Comparison of ENCODE assay signal across 26 cellular contexts in genomic region chr1:207152792-207153434, GRCh38. TPM values are rescaled to one million over a fixed set of nuclear protein-coding genes. Genes with fewer than 3 reads are reported as not detected.
A peak's percentile ranks its signal among the peaks of the same experiment; 100 is the strongest.
DNase-seq lines count a peak whose midpoint lies in the region; ATAC-seq, FAIRE-seq and TF ChIP-seq lines count a peak whose summit lies in the region.
"Had no signal": no experiment of that assay in that cellular context is flagged by ENCODE, and none has a peak within 500 bp of the region (broad histone marks: within the 10 kb centered on the region; RNA-seq: fewer than 3 reads in every experiment).

No MANE protein-coding gene starts in this region.

- H2AFZ ChIP-seq in H1 (ENCODE audit: low read length) = peak overlapping the region; percentile 52; the same call in 1 of the 2 replicates
- no peak overlapping the region for H2AFZ ChIP-seq in neural progenitor cell (replicated peaks)

- no peak overlapping the region for H2BK20ac ChIP-seq in H1 (ENCODE audit: low read length)

- no peaks in the 10 kb centered on the region for H3K79me2 ChIP-seq in H1 (ENCODE audit: control insufficient read depth in 1 of 2, insufficient read depth in 2 of 2, low read length in 2 of 2)
- no peaks in the 10 kb centered on the region for H3K79me2 ChIP-seq in neural progenitor cell (ENCODE audit: low read depth)

- POLR2A ChIA-PET in H1 (lab: Charles Lee; ENCODE audit: partially characterized antibody) = no interaction called here

- H3K27me3 ChIP-seq in H1 (replicated peaks in 1 of 4; ENCODE audit: control insufficient read depth in 3 of 4, extremely low read depth in 1 of 4, insufficient read depth in 3 of 4, low read length in 3 of 4) (no peaks in the 10 kb centered on the region), neural progenitor cell (no peaks in the 10 kb centered on the region)
- H3K27me3 ChIP-seq: Peyer's patch had no signal

- no peak overlapping the region for H4K5ac ChIP-seq in H1 (ENCODE audit: insufficient read length, low read depth, low read length)

- CTCF ChIA-PET in H1 (lab: Charles Lee; ENCODE audit: partially characterized antibody) = no interaction called here

- no peaks in the 10 kb centered on the region for H3K23me2 ChIP-seq in H1 (ENCODE audit: low read depth, low read length)

- no peak overlapping the region for H3K4me3 ChIP-seq in H1 (ENCODE audit: extremely low read depth in 1 of 4, insufficient read depth in 2 of 4, low read depth in 3 of 4, low read length in 4 of 4)
- no peak overlapping the region for H3K4me3 ChIP-seq in neural progenitor cell
- H3K4me3 ChIP-seq: Peyer's patch had no signal

- no peak for TF ChIP-seq POLR2A in H1 (IDR thresholded peaks at IDR 0.05; ENCODE audit: control extremely low read depth in 1 of 2, low read depth in 2 of 2, low read length in 2 of 2)

- no peak for TF ChIP-seq EP300 in H1 (IDR thresholded peaks at IDR 0.05; ENCODE audit: borderline replicate concordance in 1 of 2, low read depth in 2 of 2, low read length in 2 of 2)

- no peak overlapping the region for H4K8ac ChIP-seq in H1 (ENCODE audit: extremely low read depth, insufficient read depth, low read length)

- no peak overlapping the region for H2AK5ac ChIP-seq in H1 (ENCODE audit: low read depth, low read length)

- no peak overlapping the region for H2BK5ac ChIP-seq in H1 (ENCODE audit: low read depth, low read length)

- TF ChIP-seq CTCF in H1 (IDR thresholded peaks at IDR 0.05; ENCODE audit: control extremely low read depth in 1 of 3, insufficient read depth in 1 of 3, low read depth in 1 of 3, low read length in 3 of 3) (no peak), neural progenitor cell (IDR thresholded peaks at IDR 0.05) (no peak)

- no peak overlapping the region for H3K27ac Mint-ChIP-seq in neural progenitor cell
- H3K27ac Mint-ChIP-seq: activated B cell treated with CpG ODN at 0.5 μM for 24 hours; activated naive CD8-positive, alpha-beta T cell treated with anti-CD3 and anti-CD28 coated beads for 36 hours; activated T-helper 2 cell treated with anti-CD3 and anti-CD28 coated beads, Interferon-gamma antibody, Interleukin-2, Interleukin-4, amounts not matched to agents 10 μg/mL and 5 μg/mL and 100 μg/mL, durations not matched to agents 14 hours and 24 hours and 36 hours; nephron progenitor cell had no signal

- FAIRE-seq in H1 (lab: Jason Lieb, UNC) = no peak
- FAIRE-seq: D721Med had no signal

- no peak overlapping the region for H3K4me3 Mint-ChIP-seq in neural progenitor cell
- H3K4me3 Mint-ChIP-seq: activated B cell treated with CpG ODN at 0.5 μM for 24 hours; activated naive CD8-positive, alpha-beta T cell treated with anti-CD3 and anti-CD28 coated beads for 36 hours; nephron progenitor cell had no signal

- H4K20me1 ChIP-seq in H1 (replicated peaks in 1 of 2; ENCODE audit: control insufficient read depth in 1 of 2, insufficient read depth in 2 of 2, low read length in 2 of 2) = no peaks in the 10 kb centered on the region
- no peaks in the 10 kb centered on the region for H4K20me1 ChIP-seq in neural progenitor cell (ENCODE audit: low read depth)

- no peak overlapping the region for H3K56ac ChIP-seq in H1 (replicated peaks; ENCODE audit: insufficient read length, low read depth, low read length)

- no peaks in the 10 kb centered on the region for H3F3A ChIP-seq in neural progenitor cell (ENCODE audit: low read depth)

- H3K27me3 Mint-ChIP-seq in neural progenitor cell (ENCODE audit: insufficient read depth, low read depth) = no peaks in the 10 kb centered on the region
- H3K27me3 Mint-ChIP-seq: activated naive CD8-positive, alpha-beta T cell treated with anti-CD3 and anti-CD28 coated beads for 36 hours had no signal

- no peak overlapping the region for H3K18ac ChIP-seq in H1 (ENCODE audit: extremely low read depth, low read length)

- DNase-seq in Daoy (ENCODE audit: low read depth) (peak; percentile 17), HCEC 1CT (peak; percentile 6), OCI-M1 (lab: John Stamatoyannopoulos, UW) (peak; percentile 61), H1 (ENCODE audit: low read depth in 1 of 2, low spot score in 2 of 2) (no peak), neural progenitor cell (ENCODE audit: low spot score) (no peak), NCI-H1436 treated with DMSO at 0.1 percent for 48 hours (lab: John Stamatoyannopoulos, UW) (no peak)
- DNase-seq: activated B cell treated with CpG ODN at 0.5 μM for 24 hours; activated CD4-positive, alpha-beta T cell treated with anti-CD3 and anti-CD28 coated beads, Interleukin-2, amount 50 U/mL, for 48 hours; activated CD8-positive, alpha-beta memory T cell treated with anti-CD3 and anti-CD28 coated beads, Interleukin-2, amount 50 U/mL, for 48 hours; activated naive CD8-positive, alpha-beta T cell treated with anti-CD3 and anti-CD28 coated beads for 36 hours; cerebellar nuclear complex; islet precursor cell; Kasumi-1; NCI-H1105 treated with DMSO at 0.1 percent for 48 hours; NCI-H2081 treated with DMSO at 0.1 percent for 48 hours; nephron progenitor cell; Peyer's patch; posterior cingulate gyrus; T-helper 9 cell had no signal

- H3K9ac ChIP-seq in H1 (replicated peaks in 1 of 4; ENCODE audit: extremely low read depth in 1 of 4, low read depth in 3 of 4, low read length in 3 of 4) (no peak overlapping the region), neural progenitor cell (no peak overlapping the region)

- H3K4ac ChIP-seq in H1 (replicated peaks; ENCODE audit: insufficient read length, low read depth, low read length) = no peak overlapping the region

- H3K4me1 Mint-ChIP-seq in neural progenitor cell = no peaks in the 10 kb centered on the region
- H3K4me1 Mint-ChIP-seq: activated B cell treated with CpG ODN at 0.5 μM for 24 hours; activated naive CD8-positive, alpha-beta T cell treated with anti-CD3 and anti-CD28 coated beads for 36 hours; nephron progenitor cell had no signal

- H3K4me1 ChIP-seq in H1 (replicated peaks in 1 of 4; ENCODE audit: control insufficient read depth in 3 of 4, insufficient read depth in 4 of 4, low read length in 3 of 4) = no peaks in the 10 kb centered on the region
- no peaks in the 10 kb centered on the region for H3K4me1 ChIP-seq in neural progenitor cell
- H3K4me1 ChIP-seq: Peyer's patch had no signal

- no peak overlapping the region for H3K23ac ChIP-seq in H1 (ENCODE audit: insufficient read length)

- ATAC-seq in esophagus mucosa = no peak
- no peak for ATAC-seq in GM18909 (IDR thresholded peaks at IDR 0.05; ENCODE audit: poor library complexity, unreplicated experiment)

- no peak overlapping the region for H3K14ac ChIP-seq in H1 (ENCODE audit: insufficient read length)

- no peak overlapping the region for H4K91ac ChIP-seq in H1 (replicated peaks; ENCODE audit: insufficient read length, low read length)

- H3K36me3 ChIP-seq in H1 (ENCODE audit: control insufficient read depth in 2 of 4, insufficient read depth in 4 of 4, low read length in 3 of 4) (no peaks in the 10 kb centered on the region), neural progenitor cell (no peaks in the 10 kb centered on the region)
- H3K36me3 ChIP-seq: Peyer's patch had no signal

- WGBS in H1 (ENCODE audit: extremely low coverage in 1 of 2, insufficient coverage in 1 of 2, insufficient read length in 1 of 2, insufficient replicate concordance in 2 of 2, low coverage in 1 of 2, low lambda C conversion rate in 2 of 2, missing lambda C conversion rate in 1 of 2), 2 experiments = 84% methylated on average over 4 of the region's 4 CpGs; no CpG with 5 or more reads in 1 of the 2 experiments

- H2BK12ac ChIP-seq in H1 (ENCODE audit: low read depth, low read length) = no peak overlapping the region

- no peak overlapping the region for H3K4me2 ChIP-seq in H1 (ENCODE audit: insufficient read depth in 1 of 2, low read depth in 2 of 2, low read length in 2 of 2)
- no peak overlapping the region for H3K4me2 ChIP-seq in neural progenitor cell

- H3K27ac ChIP-seq in H1 (ENCODE audit: low read depth, low read length) = no peak overlapping the region
- H3K27ac ChIP-seq in neural progenitor cell = no peak overlapping the region
- H3K27ac ChIP-seq: Peyer's patch had no signal

- H3K9me3 ChIP-seq in H1 (ENCODE audit: insufficient read depth in 2 of 2, low read depth in 1 of 2, low read length in 1 of 2) = peaks cover 0 to 4% of the 10 kb centered on the region in 2 experiments; a peak in 1 of 4 replicates
- no peaks in the 10 kb centered on the region for H3K9me3 ChIP-seq in neural progenitor cell (ENCODE audit: low read depth)

- H3K36me3 Mint-ChIP-seq in neural progenitor cell = no peaks in the 10 kb centered on the region
- H3K36me3 Mint-ChIP-seq: activated naive CD8-positive, alpha-beta T cell treated with anti-CD3 and anti-CD28 coated beads for 36 hours had no signal

- no peak overlapping the region for H2BK15ac ChIP-seq in H1 (ENCODE audit: low read length)

- H3K9me3 Mint-ChIP-seq in neural progenitor cell = peaks cover 7% of the 10 kb centered on the region

- H2BK120ac ChIP-seq in H1 (replicated peaks; ENCODE audit: low read depth, low read length) = no peak overlapping the region

- no peaks in the 10 kb centered on the region for H3K79me1 ChIP-seq in H1 (ENCODE audit: low read depth, low read length)

- no peak for TF ChIP-seq RAD21 in H1 (IDR thresholded peaks at IDR 0.05 in 1 of 2, conservative IDR thresholded peaks at IDR 0.05 in 1 of 2; ENCODE audit: low read depth in 2 of 2, low read length in 2 of 2)

TF ChIP-seq in H1, 55 proteins besides CTCF, POLR2A, EP300 and RAD21:
- TF ChIP-seq SAP30 (IDR thresholded peaks at IDR 0.05; ENCODE audit: insufficient read depth, insufficient replicate concordance, low read length) (no peak), CHD1 (IDR thresholded peaks at IDR 0.05; ENCODE audit: low read depth, low read length) (no peak), EZH2 (IDR thresholded peaks at IDR 0.05; ENCODE audit: low read depth, low read length, severe bottlenecking) (no peak), BRCA1 (IDR thresholded peaks at IDR 0.05; ENCODE audit: low read depth, low read length) (no peak), JUN (IDR thresholded peaks at IDR 0.05; ENCODE audit: low read depth, low read length) (no peak), KDM1A (IDR thresholded peaks at IDR 0.05; ENCODE audit: borderline replicate concordance, low read length) (no peak), KDM5A (IDR thresholded peaks at IDR 0.05; ENCODE audit: low read length) (no peak)

RNA-seq across cellular contexts. Expression of gene C4BPA, which starts 48.9 kb away (rescaled TPM):
- total RNA-seq in Daoy (2014; rRNA removed; shearing (Covaris generic)) = not detected in 2 replicates
- total RNA-seq in H1 (2021; fragmentation: NEBNext Ultra II Directional; extraction: Animal tissue kit (Norgen Biotek cat#: 25700)) = not detected in 2 replicates
- not detected in 2 replicates for polyA plus RNA-seq in H1 (2011; rRNA removed)
- not detected for polyA plus RNA-seq in H1 (2011; cell fraction: cytosol; rRNA removed)
- not detected for polyA plus RNA-seq in H1 (2011; cell fraction: nucleus; rRNA removed)
- not detected in 4 replicates for polyA plus RNA-seq in H1 (2012, experiment 1 of 2)
- not detected for polyA plus RNA-seq in H1 (2012, experiment 2 of 2)
- polyA plus RNA-seq in H1 (2013, experiment 1 of 2) = not detected
- not detected for polyA plus RNA-seq in H1 (2013, experiment 2 of 2)
- polyA minus RNA-seq in H1 (2011; rRNA and poly(A)+ RNA removed) = not detected in 2 replicates
- not detected for polyA minus RNA-seq in H1 (2011; cell fraction: cytosol; rRNA and poly(A)+ RNA removed)
- not detected for polyA minus RNA-seq in H1 (2011; cell fraction: nucleus; rRNA and poly(A)+ RNA removed)
- total RNA-seq in esophagus mucosa (0.24 TPM), neural progenitor cell (ENCODE audit: low replicate concordance) (0.06 TPM in 1 of 2 replicates, not detected in the other)
- total RNA-seq: activated B cell treated with CpG ODN at 0.5 μM for 24 hours; activated naive CD8-positive, alpha-beta T cell treated with anti-CD3 and anti-CD28 coated beads for 36 hours; activated T-helper 2 cell treated with anti-CD3 and anti-CD28 coated beads, Interferon-gamma antibody, Interleukin-2, Interleukin-4, amounts not matched to agents 10 μg/mL and 5 μg/mL and 100 μg/mL, durations not matched to agents 14 hours and 24 hours and 36 hours; frontal cortex; lower leg skin; subcutaneous adipose tissue had no signal

Comparison
In these comparisons a context has a peak if more than half of its experiments do, and no peak if none do; other contexts are left out.
1. DNase-seq: peak in Daoy (single experiment), HCEC 1CT (single experiment) and OCI-M1 (single experiment); none in H1 (0 of 2), neural progenitor cell (single experiment) and NCI-H1436 treated with DMSO at 0.1 percent for 48 hours (single experiment).